ENCODE assay signal across 11 cellular contexts in genomic region chr7:106864298-106865081, GRCh38. TPM values are rescaled to one million over a fixed set of nuclear protein-coding genes. Genes with fewer than 3 reads are reported as not detected.
DNase-seq lines count a peak whose midpoint lies in the region; ATAC-seq, FAIRE-seq and TF ChIP-seq lines count a peak whose summit lies in the region.
"Had no signal": no experiment of that assay in that cellular context is flagged by ENCODE, and none has a peak within 500 bp of the region (broad histone marks: within the 10 kb centered on the region; RNA-seq: fewer than 3 reads in every experiment).

No MANE protein-coding gene starts in this region.

- TF ChIP-seq EP300 in upper lobe of left lung (IDR thresholded peaks at IDR 0.05): no peak

- H3K9me3 ChIP-seq in heart left ventricle (no peaks in the 10 kb centered on the region), upper lobe of left lung (no peaks in the 10 kb centered on the region)

- no peak for TF ChIP-seq POLR2A in heart left ventricle (IDR thresholded peaks at IDR 0.05)
- no peak for TF ChIP-seq POLR2A in upper lobe of left lung (IDR thresholded peaks at IDR 0.05)

- TF ChIP-seq CTCF in heart left ventricle (IDR thresholded peaks at IDR 0.05): no peak
- TF ChIP-seq CTCF in upper lobe of left lung (IDR thresholded peaks at IDR 0.05): no peak

- H3K27ac Mint-ChIP-seq in activated naive CD8-positive, alpha-beta T cell: peak overlapping the region; percentile 92

- DNase-seq in heart left ventricle (no peak), cardiac septum (ENCODE audit: low spot score) (no peak), upper lobe of left lung (no peak), hypothalamus (lab: John Stamatoyannopoulos, UW) (no peak), CD1c-positive myeloid dendritic cell (ENCODE audit: extremely low spot score) (no peak), urothelium cell line (ENCODE audit: low spot score) (no peak)
- DNase-seq: NCI-H510A treated with DMSO at 0.1 percent for 48 hours had no signal

- H3K36me3 ChIP-seq in heart left ventricle (peaks cover 0 to 21% (median 0%) of the 10 kb centered on the region in 9 donors), upper lobe of left lung (peaks cover 0 to 3% (median 1%) of the 10 kb centered on the region in 4 donors)

- no peaks in the 10 kb centered on the region for H3K27me3 Mint-ChIP-seq in activated naive CD8-positive, alpha-beta T cell

- peak overlapping the region in 9 of 12 donors; percentile 19 to 90 (median 62) for H3K27ac ChIP-seq in heart left ventricle
- H3K27ac ChIP-seq in upper lobe of left lung: peak overlapping the region; percentile 38 to 77 (median 61)
- H3K27ac ChIP-seq: C4-2B had no signal

- no peak for ATAC-seq in heart left ventricle
- peak; percentile 36 for ATAC-seq in HG03103 (IDR thresholded peaks at IDR 0.05; ENCODE audit: low read depth, unreplicated experiment)
- ATAC-seq in upper lobe of left lung (ENCODE audit: low FRiP score in 2 of 2): no peak

- peak overlapping the region; percentile 95 for H3K4me3 Mint-ChIP-seq in activated naive CD8-positive, alpha-beta T cell
- H3K4me3 Mint-ChIP-seq: neural crest cell had no signal

- peaks cover 16% of the 10 kb centered on the region for H3K36me3 Mint-ChIP-seq in activated naive CD8-positive, alpha-beta T cell

- 67 to 74% (median 67%) methylated on average over 2 of the region's 2 CpGs for WGBS in heart left ventricle, 4 donors
- 63 to 72% methylated on average over 2 of the region's 2 CpGs for WGBS in upper lobe of left lung, 2 donors

- H3K4me1 Mint-ChIP-seq in activated naive CD8-positive, alpha-beta T cell (ENCODE audit: low read depth): peaks cover 70% of the 10 kb centered on the region

- H3K4me3 ChIP-seq in heart left ventricle (peak overlapping the region in 9 of 12 donors; percentile 12 to 64 (median 55)), upper lobe of left lung (peak overlapping the region in 1 of 4 donors; percentile 50)

- H3K4me1 ChIP-seq in heart left ventricle (peaks cover 0 to 61% (median 7%) of the 10 kb centered on the region in 12 donors), upper lobe of left lung (peaks cover 8 to 18% (median 11%) of the 10 kb centered on the region in 4 donors)

- intact Hi-C loops in heart left ventricle (cut with DNase I) (loop anchor here in 1 of 10 donors (5.0 kb wide), 1 partner anchor 52 kb away; no protein-coding TSS in a partner anchor), cardiac septum (cut with DNase I) (no loop called here)

- H3K9me3 Mint-ChIP-seq in activated naive CD8-positive, alpha-beta T cell (ENCODE audit: low read depth): no peaks in the 10 kb centered on the region

- H3K27me3 ChIP-seq in heart left ventricle (no peaks in the 10 kb centered on the region), upper lobe of left lung (no peaks in the 10 kb centered on the region)

- no peak for FAIRE-seq in urothelium cell line (lab: Jason Lieb, UNC)

RNA-seq across cellular contexts. Expression of gene PIK3CG, which starts 0.6 kb away (rescaled TPM):
- total RNA-seq in heart left ventricle (10 to 100 TPM in 1 of 9 donors, 1 to 10 TPM in 7, under 1 TPM in 1; 0.81 to 11.0 (median 1.8) TPM), cardiac septum (1.7 TPM), upper lobe of left lung (10 to 100 TPM in 3 of 6 donors, 1 to 10 TPM in 3; 7.1 to 21.9 (median 10.1) TPM)
- under 1 TPM; 0.15 to 0.28 TPM for polyA plus RNA-seq in heart left ventricle
- total RNA-seq: neural crest cell had no signal
